ENCODE assay signal across 9 cellular contexts in genomic region chr19:1491849-1492170, GRCh38. TPM values are rescaled to one million over a fixed set of nuclear protein-coding genes. Genes with fewer than 3 reads are reported as not detected.
DNase-seq lines count a peak whose midpoint lies in the region; ATAC-seq and TF ChIP-seq lines count a peak whose summit lies in the region.
"Had no signal": no experiment of that assay in that cellular context is flagged by ENCODE, and none has a peak within 500 bp of the region (broad histone marks: within the 10 kb centered on the region; RNA-seq: fewer than 3 reads in every experiment).

No MANE protein-coding gene starts in this region.

- H4K20me1 ChIP-seq in GM23338 (replicated peaks; ENCODE audit: insufficient read depth), result no peaks in the 10 kb centered on the region

- H3K36me3 ChIP-seq in GM23338 (ENCODE audit: insufficient read depth) (no peaks in the 10 kb centered on the region), esophagus squamous epithelium (no peaks in the 10 kb centered on the region), SJCRH30 (no peaks in the 10 kb centered on the region)
- H3K36me3 ChIP-seq: ovary had no signal

- H3K4me1 ChIP-seq in GM23338 (ENCODE audit: insufficient read depth) (0 out of 2 replicates have a peak, but pooled peaks cover 4% of the 10 kb centered on the region), esophagus squamous epithelium (peaks cover 16 to 41% (median 21%) of the 10 kb centered on the region in 3 donors), SJCRH30 (peaks cover 6% of the 10 kb centered on the region)

- no peaks in the 10 kb centered on the region for H3K9me2 ChIP-seq in GM23338 (ENCODE audit: insufficient read depth)

- H3K4me1 Mint-ChIP-seq in GM23338, result peaks cover 6% of the 10 kb centered on the region
- peaks cover 17% of the 10 kb centered on the region for H3K4me1 Mint-ChIP-seq in progenitor cell of endocrine pancreas (ENCODE audit: low read depth)

- 45 to 53% methylated on average over 8 to 12 of the region's 12 CpGs for WGBS in esophagus squamous epithelium, 2 donors

- H3K27me3 ChIP-seq in GM23338 (ENCODE audit: insufficient read depth), result peaks cover 14% of the 10 kb centered on the region
- peaks cover 0 to 13% (median 0%) of the 10 kb centered on the region in 4 donors for H3K27me3 ChIP-seq in esophagus squamous epithelium
- no peaks in the 10 kb centered on the region; the same call in 1 of the 2 replicates for H3K27me3 ChIP-seq in SJCRH30
- H3K27me3 ChIP-seq: ovary had no signal

- H3K4me3 Mint-ChIP-seq in GM23338, result peak overlapping the region; percentile 78
- H3K4me3 Mint-ChIP-seq in progenitor cell of endocrine pancreas (ENCODE audit: low read depth), result peak overlapping the region; percentile 72

- no peak for ATAC-seq in GM23338

- H3K4me3 ChIP-seq in GM23338 (peak overlapping the region; percentile 68), esophagus squamous epithelium (peak overlapping the region; percentile 48 to 79 (median 52)), SJCRH30 (no peak overlapping the region)

- H3F3A ChIP-seq in GM23338 (replicated peaks; ENCODE audit: low read depth), result no peaks in the 10 kb centered on the region

- H3K27ac Mint-ChIP-seq in GM23338 (no peak overlapping the region), progenitor cell of endocrine pancreas (no peak overlapping the region)

- H3K27me3 Mint-ChIP-seq in GM23338 (ENCODE audit: insufficient read depth, low read depth, poor library complexity) (peaks cover 24% of the 10 kb centered on the region), progenitor cell of endocrine pancreas (peaks cover 7% of the 10 kb centered on the region)

- H2AFZ ChIP-seq in GM23338, result no peak overlapping the region

- TF ChIP-seq CTCF in GM23338 (conservative IDR thresholded peaks at IDR 0.05; ENCODE audit: low read depth in 2 of 2), result no peak
- no peak for TF ChIP-seq CTCF in VCaP (conservative IDR thresholded peaks at IDR 0.05)
- TF ChIP-seq CTCF in esophagus squamous epithelium (IDR thresholded peaks at IDR 0.05), result no peak
- no peak for TF ChIP-seq CTCF in progenitor cell of endocrine pancreas (IDR thresholded peaks at IDR 0.05; ENCODE audit: unreplicated experiment)

- H3K27ac ChIP-seq in GM23338 (ENCODE audit: low read depth) (no peak overlapping the region), VCaP (peak overlapping the region; percentile 44; the same call in 1 of the 2 replicates), esophagus squamous epithelium (peak overlapping the region in 1 of 4 donors; percentile 50), SJCRH30 (no peak overlapping the region)
- H3K27ac ChIP-seq: ovary had no signal

- intact Hi-C loops in esophagus squamous epithelium (cut with DNase I), result no loop called here

- H3K4me2 ChIP-seq in GM23338, result peak overlapping the region; percentile 82

- H3K9me3 Mint-ChIP-seq in GM23338 (no peaks in the 10 kb centered on the region), progenitor cell of endocrine pancreas (ENCODE audit: low read depth) (no peaks in the 10 kb centered on the region)

- H3K36me3 Mint-ChIP-seq in GM23338 (ENCODE audit: low read depth) (no peaks in the 10 kb centered on the region), progenitor cell of endocrine pancreas (ENCODE audit: insufficient read depth) (no peaks in the 10 kb centered on the region)

- H3K9me3 ChIP-seq in esophagus squamous epithelium, result no peaks in the 10 kb centered on the region
- no peaks in the 10 kb centered on the region for H3K9me3 ChIP-seq in SJCRH30 (replicated peaks)
- H3K9me3 ChIP-seq: ovary had no signal

- H3K79me2 ChIP-seq in GM23338 (replicated peaks; ENCODE audit: insufficient read depth), result no peaks in the 10 kb centered on the region

- no peak for TF ChIP-seq POLR2A in esophagus squamous epithelium (IDR thresholded peaks at IDR 0.05)

- DNase-seq in GM23338 (ENCODE audit: low spot score) (no peak), esophagus squamous epithelium (lab: John Stamatoyannopoulos, UW) (no peak), progenitor cell of endocrine pancreas (ENCODE audit: low spot score, unreplicated experiment) (no peak), inferior parietal cortex (ENCODE audit: extremely low spot score) (no peak), SJCRH30 (no peak), NCI-H187 treated with DMSO at 0.1 percent for 48 hours (lab: John Stamatoyannopoulos, UW) (no peak)

TF ChIP-seq in GM23338, 12 proteins besides CTCF, POLR2A, EP300 and RAD21 (continues in another document):
- no peak for TF ChIP-seq NANOG (IDR thresholded peaks at IDR 0.05; ENCODE audit: borderline replicate concordance)
- TF ChIP-seq EZH2 (IDR thresholded peaks at IDR 0.05; ENCODE audit: low read depth, unreplicated experiment), result no peak
- TF ChIP-seq CREB1 (CRISPR knock-in tag; IDR thresholded peaks at IDR 0.05; ENCODE audit: low read depth), result no peak
- TF ChIP-seq ZNF114 (CRISPR knock-in tag; IDR thresholded peaks at IDR 0.05), result no peak
- no peak for TF ChIP-seq EZH2phosphoT487 (IDR thresholded peaks at IDR 0.05; ENCODE audit: unreplicated experiment)
- TF ChIP-seq, protein P1, sequence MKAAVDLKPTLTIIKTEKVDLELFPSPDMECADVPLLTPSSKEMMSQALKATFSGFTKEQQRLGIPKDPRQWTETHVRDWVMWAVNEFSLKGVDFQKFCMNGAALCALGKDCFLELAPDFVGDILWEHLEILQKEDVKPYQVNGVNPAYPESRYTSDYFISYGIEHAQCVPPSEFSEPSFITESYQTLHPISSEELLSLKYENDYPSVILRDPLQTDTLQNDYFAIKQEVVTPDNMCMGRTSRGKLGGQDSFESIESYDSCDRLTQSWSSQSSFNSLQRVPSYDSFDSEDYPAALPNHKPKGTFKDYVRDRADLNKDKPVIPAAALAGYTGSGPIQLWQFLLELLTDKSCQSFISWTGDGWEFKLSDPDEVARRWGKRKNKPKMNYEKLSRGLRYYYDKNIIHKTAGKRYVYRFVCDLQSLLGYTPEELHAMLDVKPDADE (IDR thresholded peaks at IDR 0.05), result no peak
- TF ChIP-seq JUNB (IDR thresholded peaks at IDR 0.05; ENCODE audit: unreplicated experiment), result no peak
- no peak for TF ChIP-seq POLR2AphosphoS5 (IDR thresholded peaks at IDR 0.05; ENCODE audit: low read depth)

RNA-seq across cellular contexts. Expression of gene REEP6, which starts 0.8 kb away (rescaled TPM):
- total RNA-seq in GM23338 (2014; rRNA removed; shearing (Covaris generic)), result 14.3 and 15.2 TPM in 2 replicates
- polyA plus RNA-seq in GM23338 (2016; fragmentation: Nextera tagmentation; extraction: Ambion mirVana), result 20.0 and 23.4 TPM in 2 replicates
- total RNA-seq in esophagus squamous epithelium, result 10 to 100 TPM in 2 of 4 donors, 1 to 10 TPM in 2; 5.7 to 13.8 (median 9.4) TPM
- 16.0 and 16.6 TPM in 2 replicates for total RNA-seq in progenitor cell of endocrine pancreas
- total RNA-seq in SJCRH30 (2014; rRNA removed; shearing (Covaris generic)), result 0.41 and 0.45 TPM in 2 replicates

RNA-seq across cellular contexts. Expression of gene PCSK4, which starts 1.7 kb away (rescaled TPM):
- 5.9 and 15.1 TPM in 2 replicates for total RNA-seq in GM23338 (2014; rRNA removed; shearing (Covaris generic))
- polyA plus RNA-seq in GM23338 (2016; fragmentation: Nextera tagmentation; extraction: Ambion mirVana), result 3.8 and 5.6 TPM in 2 replicates
- total RNA-seq in esophagus squamous epithelium, result 1 to 10 TPM in 2 of 4 donors, under 1 TPM in 2; 0.35 to 5.5 (median 1.1) TPM
- 32.9 and 37.7 TPM in 2 replicates for total RNA-seq in progenitor cell of endocrine pancreas
- 0.58 and 1.1 TPM in 2 replicates for total RNA-seq in SJCRH30 (2014; rRNA removed; shearing (Covaris generic))

RNA-seq across cellular contexts. Expression of gene C19orf25, which starts 12.8 kb away (rescaled TPM):
- 61.1 and 64.9 TPM in 2 replicates for total RNA-seq in GM23338 (2014; rRNA removed; shearing (Covaris generic))
- 43.5 and 50.1 TPM in 2 replicates for polyA plus RNA-seq in GM23338 (2016; fragmentation: Nextera tagmentation; extraction: Ambion mirVana)
- total RNA-seq in esophagus squamous epithelium, result 10 to 100 TPM; 17.8 to 24.5 (median 23.0) TPM
- total RNA-seq in progenitor cell of endocrine pancreas, result 31.3 and 36.0 TPM in 2 replicates
- total RNA-seq in SJCRH30 (2014; rRNA removed; shearing (Covaris generic)), result 26.6 and 29.4 TPM in 2 replicates

RNA-seq across cellular contexts. Expression of gene ADAMTSL5, which starts 21.0 kb away (rescaled TPM):
- total RNA-seq in GM23338 (2014; rRNA removed; shearing (Covaris generic)), result 0.10 TPM in 1 of 2 replicates, not detected in the other
- polyA plus RNA-seq in GM23338 (2016; fragmentation: Nextera tagmentation; extraction: Ambion mirVana), result 0.70 and 0.97 TPM in 2 replicates
- total RNA-seq in esophagus squamous epithelium (10 to 100 TPM; 13.5 to 20.8 (median 18.8) TPM), progenitor cell of endocrine pancreas (2.3 and 4.8 TPM in 2 replicates)
- 0.77 and 0.79 TPM in 2 replicates for total RNA-seq in SJCRH30 (2014; rRNA removed; shearing (Covaris generic))

RNA-seq across cellular contexts. Expression of gene PLK5, which starts 32.1 kb away (rescaled TPM):
- 0.23 and 1.2 TPM in 2 replicates for total RNA-seq in GM23338 (2014; rRNA removed; shearing (Covaris generic))
- 0.97 and 1.4 TPM in 2 replicates for polyA plus RNA-seq in GM23338 (2016; fragmentation: Nextera tagmentation; extraction: Ambion mirVana)
- under 1 TPM in 2 of 4 donors, not detected in 2; 0.19 to 0.66 TPM for total RNA-seq in esophagus squamous epithelium
- total RNA-seq in progenitor cell of endocrine pancreas, result 0.26 and 0.38 TPM in 2 replicates
- total RNA-seq in SJCRH30 (2014; rRNA removed; shearing (Covaris generic)), result not detected in 2 replicates
- total RNA-seq: SK-MEL-5 had no signal
